In the genomic region with DNA sequence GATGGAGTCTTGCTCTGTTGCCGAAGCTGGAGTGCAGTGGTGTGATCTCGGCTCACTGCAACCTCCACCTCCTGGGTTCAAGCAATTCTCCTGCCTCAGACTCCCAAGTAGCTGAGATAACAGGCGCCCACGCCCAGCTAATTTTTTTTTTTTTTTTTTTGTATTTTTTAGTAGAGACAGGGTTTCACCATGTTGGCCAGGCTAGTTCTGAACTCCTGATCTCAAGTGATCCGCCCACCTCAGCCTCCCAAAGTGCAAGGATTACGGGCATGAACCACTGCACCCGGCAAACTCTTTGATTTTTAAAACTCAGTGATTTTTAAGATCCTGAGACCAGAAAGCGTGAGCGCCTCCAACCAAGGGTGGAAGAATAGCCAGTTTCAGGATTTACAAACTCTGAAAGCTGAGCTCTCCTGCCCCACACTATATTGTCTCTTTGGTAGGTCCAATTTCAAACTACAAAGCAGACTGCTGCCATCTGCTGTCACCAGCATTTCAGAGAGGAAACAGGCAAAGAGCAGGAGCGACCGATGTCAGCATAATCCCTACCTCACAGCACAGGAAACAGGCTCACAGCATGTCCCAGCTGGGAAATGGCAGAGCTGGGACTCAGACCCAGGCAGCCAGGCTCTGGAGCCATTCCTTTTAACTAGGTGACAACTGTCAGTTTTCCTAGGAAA, we compare ENCODE assay signal across 1 cellular context.
TF ChIP-seq lines count a peak whose summit lies in the region.

No MANE protein-coding gene starts in this region.

TF ChIP-seq in GM12878, 131 proteins besides CTCF, POLR2A, EP300 and RAD21:
- TF ChIP-seq POU2F2 (IDR thresholded peaks at IDR 0.05; ENCODE audit: borderline replicate concordance, low read depth, low read length) (no peak), SUPT20H (IDR thresholded peaks at IDR 0.05; ENCODE audit: borderline replicate concordance, control insufficient read depth, low read depth, low read length) (no peak)
- TF ChIP-seq, protein P1, sequence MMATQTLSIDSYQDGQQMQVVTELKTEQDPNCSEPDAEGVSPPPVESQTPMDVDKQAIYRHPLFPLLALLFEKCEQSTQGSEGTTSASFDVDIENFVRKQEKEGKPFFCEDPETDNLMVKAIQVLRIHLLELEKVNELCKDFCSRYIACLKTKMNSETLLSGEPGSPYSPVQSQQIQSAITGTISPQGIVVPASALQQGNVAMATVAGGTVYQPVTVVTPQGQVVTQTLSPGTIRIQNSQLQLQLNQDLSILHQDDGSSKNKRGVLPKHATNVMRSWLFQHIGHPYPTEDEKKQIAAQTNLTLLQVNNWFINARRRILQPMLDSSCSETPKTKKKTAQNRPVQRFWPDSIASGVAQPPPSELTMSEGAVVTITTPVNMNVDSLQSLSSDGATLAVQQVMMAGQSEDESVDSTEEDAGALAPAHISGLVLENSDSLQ (IDR thresholded peaks at IDR 0.05), result no peak
- TF ChIP-seq, protein P2, sequence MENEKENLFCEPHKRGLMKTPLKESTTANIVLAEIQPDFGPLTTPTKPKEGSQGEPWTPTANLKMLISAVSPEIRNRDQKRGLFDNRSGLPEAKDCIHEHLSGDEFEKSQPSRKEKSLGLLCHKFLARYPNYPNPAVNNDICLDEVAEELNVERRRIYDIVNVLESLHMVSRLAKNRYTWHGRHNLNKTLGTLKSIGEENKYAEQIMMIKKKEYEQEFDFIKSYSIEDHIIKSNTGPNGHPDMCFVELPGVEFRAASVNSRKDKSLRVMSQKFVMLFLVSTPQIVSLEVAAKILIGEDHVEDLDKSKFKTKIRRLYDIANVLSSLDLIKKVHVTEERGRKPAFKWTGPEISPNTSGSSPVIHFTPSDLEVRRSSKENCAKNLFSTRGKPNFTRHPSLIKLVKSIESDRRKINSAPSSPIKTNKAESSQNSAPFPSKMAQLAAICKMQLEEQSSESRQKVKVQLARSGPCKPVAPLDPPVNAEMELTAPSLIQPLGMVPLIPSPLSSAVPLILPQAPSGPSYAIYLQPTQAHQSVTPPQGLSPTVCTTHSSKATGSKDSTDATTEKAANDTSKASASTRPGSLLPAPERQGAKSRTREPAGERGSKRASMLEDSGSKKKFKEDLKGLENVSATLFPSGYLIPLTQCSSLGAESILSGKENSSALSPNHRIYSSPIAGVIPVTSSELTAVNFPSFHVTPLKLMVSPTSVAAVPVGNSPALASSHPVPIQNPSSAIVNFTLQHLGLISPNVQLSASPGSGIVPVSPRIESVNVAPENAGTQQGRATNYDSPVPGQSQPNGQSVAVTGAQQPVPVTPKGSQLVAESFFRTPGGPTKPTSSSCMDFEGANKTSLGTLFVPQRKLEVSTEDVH (IDR thresholded peaks at IDR 0.05; ENCODE audit: low read depth, partially characterized antibody), result no peak
